1 cellular context compared by ENCODE assay signal in the genomic region with DNA sequence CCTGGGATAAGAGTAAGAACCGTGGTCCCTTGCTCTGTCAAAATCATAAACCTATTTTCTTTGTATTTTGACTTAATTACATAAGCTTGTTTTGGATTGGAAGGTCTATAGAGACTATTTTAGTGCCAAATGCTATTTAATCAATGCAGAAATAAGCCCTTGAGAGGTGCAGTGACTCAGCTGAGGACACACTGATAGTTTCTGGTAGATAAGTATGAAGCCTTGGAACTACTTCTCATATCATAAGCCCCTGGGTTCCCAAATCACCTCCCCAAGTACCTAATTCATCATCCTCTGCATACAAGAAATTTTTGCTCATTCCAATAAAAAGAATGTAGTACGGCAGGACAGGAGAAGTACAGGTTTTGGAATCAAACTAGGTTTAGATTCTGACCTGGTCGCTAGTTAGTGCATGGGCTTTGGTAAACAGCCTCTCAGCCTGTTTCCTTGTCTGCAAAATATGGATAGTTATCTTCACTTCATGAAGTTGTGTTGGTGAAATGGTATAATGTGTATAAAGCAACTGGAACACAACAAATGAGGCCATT.
TF ChIP-seq lines count a peak whose summit lies in the region.

No MANE protein-coding gene starts in this region.

TF ChIP-seq in K562, 482 proteins besides CTCF, POLR2A, EP300 and RAD21 (continued from another document):
- TF ChIP-seq, protein P1, sequence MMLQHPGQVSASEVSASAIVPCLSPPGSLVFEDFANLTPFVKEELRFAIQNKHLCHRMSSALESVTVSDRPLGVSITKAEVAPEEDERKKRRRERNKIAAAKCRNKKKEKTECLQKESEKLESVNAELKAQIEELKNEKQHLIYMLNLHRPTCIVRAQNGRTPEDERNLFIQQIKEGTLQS (IDR thresholded peaks at IDR 0.05), result peak; percentile 51; the same call in 1 of the 2 replicates
- TF ChIP-seq, protein P1 (CRISPR knock-in tag; conservative IDR thresholded peaks at IDR 0.05), result no peak
- TF ChIP-seq TCF3 (CRISPR knock-in tag; IDR thresholded peaks at IDR 0.05) (peak; percentile 28; the same call in 1 of the 2 replicates), JUND (IDR thresholded peaks at IDR 0.05; ENCODE audit: borderline replicate concordance, low read depth, low read length) (peak; percentile 83), JUND (tag; IDR thresholded peaks at IDR 0.05; ENCODE audit: borderline replicate concordance, low read depth, low read length) (peak; percentile 72; the same call in 1 of the 3 replicates), HDAC2 (IDR thresholded peaks at IDR 0.05) (peak; percentile 19; the same call in 1 of the 2 replicates), PHF21A (IDR thresholded peaks at IDR 0.05; ENCODE audit: borderline replicate concordance, low read depth) (no peak), JUN (IDR thresholded peaks at IDR 0.05; ENCODE audit: borderline replicate concordance, low read depth, low read length) (peak; percentile 35; the same call in 1 of the 2 replicates), JUN (CRISPR knock-in tag; IDR thresholded peaks at IDR 0.05; ENCODE audit: borderline replicate concordance) (no peak), NFE2 (IDR thresholded peaks at IDR 0.05; ENCODE audit: low read depth) (peak; percentile 92), COPS2 (conservative IDR thresholded peaks at IDR 0.05) (no peak), TEAD4 (IDR thresholded peaks at IDR 0.05; ENCODE audit: low read length) (peak; percentile 46), TEAD4 (CRISPR knock-in tag; IDR thresholded peaks at IDR 0.05; ENCODE audit: borderline replicate concordance) (no peak), ARID1B (IDR thresholded peaks at IDR 0.05) (peak; percentile 77), KDM1A (IDR thresholded peaks at IDR 0.05) (peak; percentile 51 to 71; a peak in 2 of 4 replicates), RBM22 (IDR thresholded peaks at IDR 0.05; ENCODE audit: low read depth, low read length, poor library complexity, severe bottlenecking) (no peak), CBFA2T3 (IDR thresholded peaks at IDR 0.05) (peak; percentile 73), FOSL1 (tag; conservative IDR thresholded peaks at IDR 0.05) (peak; percentile 80), GABPB1 (CRISPR knock-in tag; IDR thresholded peaks at IDR 0.05) (no peak), CBFA2T2 (conservative IDR thresholded peaks at IDR 0.05) (peak; percentile 34; the same call in 1 of the 2 replicates), MCM7 (IDR thresholded peaks at IDR 0.05) (no peak), TAF7 (tag; IDR thresholded peaks at IDR 0.05) (no peak), ATF1 (CRISPR knock-in tag; IDR thresholded peaks at IDR 0.05) (no peak), ATF1 (tag; IDR thresholded peaks at IDR 0.05) (no peak), GATA2 (CRISPR knock-in tag; IDR thresholded peaks at IDR 0.05) (no peak), NFIC (IDR thresholded peaks at IDR 0.05) (no peak), C11orf30 (IDR thresholded peaks at IDR 0.05; ENCODE audit: low read depth) (peak; percentile 51; the same call in 1 of the 2 replicates), ZNF316 (IDR thresholded peaks at IDR 0.05) (0 out of 2 replicates have a peak, but pooled peaks have one; percentile 11), KDM2B (CRISPR knock-in tag; IDR thresholded peaks at IDR 0.05) (no peak), DPF2 (IDR thresholded peaks at IDR 0.05) (peak; percentile 76), ZNF197 (CRISPR knock-in tag; IDR thresholded peaks at IDR 0.05; ENCODE audit: low read depth) (no peak), ESRRA (IDR thresholded peaks at IDR 0.05; ENCODE audit: borderline replicate concordance, low read depth) (no peak), RNF2 (IDR thresholded peaks at IDR 0.05) (0 out of 2 replicates have a peak, but pooled peaks have one; percentile 24), SMARCC2 (IDR thresholded peaks at IDR 0.05; ENCODE audit: low read depth) (peak; percentile 41; the same call in 1 of the 2 replicates), ZBTB7A (IDR thresholded peaks at IDR 0.05; ENCODE audit: borderline replicate concordance, control insufficient read depth, low read depth, low read length) (no peak), ZNF239 (CRISPR knock-in tag; IDR thresholded peaks at IDR 0.05) (peak; percentile 37; the same call in 1 of the 2 replicates), ZFX (CRISPR knock-in tag; IDR thresholded peaks at IDR 0.05) (0 out of 2 replicates have a peak, but pooled peaks have one; percentile 23), ZNF232 (CRISPR knock-in tag; IDR thresholded peaks at IDR 0.05) (no peak), RCOR1 (IDR thresholded peaks at IDR 0.05; ENCODE audit: borderline replicate concordance in 1 of 2, low read depth in 2 of 2, low read length in 2 of 2) (peak in 1 of 2 experiments; percentile 88; a peak in 2 of 4 replicates), MAFF (IDR thresholded peaks at IDR 0.05; ENCODE audit: low read length) (peak; percentile 47; the same call in 1 of the 2 replicates), ZNF584 (CRISPR knock-in tag; IDR thresholded peaks at IDR 0.05; ENCODE audit: low read depth) (no peak), ZNF263 (CRISPR knock-in tag; IDR thresholded peaks at IDR 0.05; ENCODE audit: borderline replicate concordance) (no peak), MAFG (tag; conservative IDR thresholded peaks at IDR 0.05) (peak; percentile 44; the same call in 1 of the 2 replicates), SMARCA4 (IDR thresholded peaks at IDR 0.05) (peak; percentile 65; the same call in 1 of the 2 replicates)
- TF ChIP-seq, protein P2, sequence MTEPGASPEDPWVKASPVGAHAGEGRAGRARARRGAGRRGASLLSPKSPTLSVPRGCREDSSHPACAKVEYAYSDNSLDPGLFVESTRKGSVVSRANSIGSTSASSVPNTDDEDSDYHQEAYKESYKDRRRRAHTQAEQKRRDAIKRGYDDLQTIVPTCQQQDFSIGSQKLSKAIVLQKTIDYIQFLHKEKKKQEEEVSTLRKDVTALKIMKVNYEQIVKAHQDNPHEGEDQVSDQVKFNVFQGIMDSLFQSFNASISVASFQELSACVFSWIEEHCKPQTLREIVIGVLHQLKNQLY (CRISPR knock-in tag; conservative IDR thresholded peaks at IDR 0.05), result no peak
- TF ChIP-seq, protein P3, sequence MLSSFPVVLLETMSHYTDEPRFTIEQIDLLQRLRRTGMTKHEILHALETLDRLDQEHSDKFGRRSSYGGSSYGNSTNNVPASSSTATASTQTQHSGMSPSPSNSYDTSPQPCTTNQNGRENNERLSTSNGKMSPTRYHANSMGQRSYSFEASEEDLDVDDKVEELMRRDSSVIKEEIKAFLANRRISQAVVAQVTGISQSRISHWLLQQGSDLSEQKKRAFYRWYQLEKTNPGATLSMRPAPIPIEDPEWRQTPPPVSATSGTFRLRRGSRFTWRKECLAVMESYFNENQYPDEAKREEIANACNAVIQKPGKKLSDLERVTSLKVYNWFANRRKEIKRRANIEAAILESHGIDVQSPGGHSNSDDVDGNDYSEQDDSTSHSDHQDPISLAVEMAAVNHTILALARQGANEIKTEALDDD (IDR thresholded peaks at IDR 0.05), result peak; percentile 97; the same call in 1 of the 2 replicates
- TF ChIP-seq, protein P4, sequence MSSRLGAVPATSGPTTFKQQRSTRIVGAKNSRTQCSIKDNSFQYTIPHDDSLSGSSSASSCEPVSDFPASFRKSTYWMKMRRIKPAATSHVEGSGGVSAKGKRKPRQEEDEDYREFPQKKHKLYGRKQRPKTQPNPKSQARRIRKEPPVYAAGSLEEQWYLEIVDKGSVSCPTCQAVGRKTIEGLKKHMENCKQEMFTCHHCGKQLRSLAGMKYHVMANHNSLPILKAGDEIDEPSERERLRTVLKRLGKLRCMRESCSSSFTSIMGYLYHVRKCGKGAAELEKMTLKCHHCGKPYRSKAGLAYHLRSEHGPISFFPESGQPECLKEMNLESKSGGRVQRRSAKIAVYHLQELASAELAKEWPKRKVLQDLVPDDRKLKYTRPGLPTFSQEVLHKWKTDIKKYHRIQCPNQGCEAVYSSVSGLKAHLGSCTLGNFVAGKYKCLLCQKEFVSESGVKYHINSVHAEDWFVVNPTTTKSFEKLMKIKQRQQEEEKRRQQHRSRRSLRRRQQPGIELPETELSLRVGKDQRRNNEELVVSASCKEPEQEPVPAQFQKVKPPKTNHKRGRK (tag; IDR thresholded peaks at IDR 0.05), result no peak
- TF ChIP-seq, protein P5, sequence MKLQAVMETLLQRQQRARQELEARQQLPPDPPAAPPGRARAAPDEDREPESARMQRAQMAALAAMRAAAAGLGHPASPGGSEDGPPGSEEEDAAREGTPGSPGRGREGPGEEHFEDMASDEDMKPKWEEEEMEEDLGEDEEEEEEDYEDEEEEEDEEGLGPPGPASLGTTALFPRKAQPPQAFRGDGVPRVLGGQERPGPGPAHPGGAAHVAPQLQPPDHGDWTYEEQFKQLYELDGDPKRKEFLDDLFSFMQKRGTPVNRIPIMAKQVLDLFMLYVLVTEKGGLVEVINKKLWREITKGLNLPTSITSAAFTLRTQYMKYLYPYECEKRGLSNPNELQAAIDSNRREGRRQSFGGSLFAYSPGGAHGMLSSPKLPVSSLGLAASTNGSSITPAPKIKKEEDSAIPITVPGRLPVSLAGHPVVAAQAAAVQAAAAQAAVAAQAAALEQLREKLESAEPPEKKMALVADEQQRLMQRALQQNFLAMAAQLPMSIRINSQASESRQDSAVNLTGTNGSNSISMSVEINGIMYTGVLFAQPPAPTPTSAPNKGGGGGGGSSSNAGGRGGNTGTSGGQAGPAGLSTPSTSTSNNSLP (IDR thresholded peaks at IDR 0.05; ENCODE audit: borderline replicate concordance, low read depth, low read length), result peak; percentile 86; the same call in 1 of the 2 replicates
